In genomic region chr14:50173891-50174290, GRCh38 we compare ENCODE assay signal across 16 cellular contexts. TPM values are rescaled to one million over a fixed set of nuclear protein-coding genes. Genes with fewer than 3 reads are reported as not detected.
DNase-seq lines count a peak whose midpoint lies in the region; ATAC-seq and TF ChIP-seq lines count a peak whose summit lies in the region.
"Had no signal": no experiment of that assay in that cellular context is flagged by ENCODE, and none has a peak within 500 bp of the region (broad histone marks: within the 10 kb centered on the region; RNA-seq: fewer than 3 reads in every experiment).

No MANE protein-coding gene starts in this region.

- no peaks in the 10 kb centered on the region for H3K79me2 ChIP-seq in PC-3 (ENCODE audit: low read length)

- H3K4me3 ChIP-seq in PC-3 (ENCODE audit: low read length): no peak overlapping the region
- no peak overlapping the region for H3K4me3 ChIP-seq in epithelial cell of esophagus (ENCODE audit: low read length)
- H3K4me3 ChIP-seq in lower lobe of right lung: no peak overlapping the region
- no peak overlapping the region for H3K4me3 ChIP-seq in CD8-positive, alpha-beta T cell (ENCODE audit: low read depth, low read length)

- H3K4me1 ChIP-seq in PC-3 (ENCODE audit: insufficient read depth, low read length) (no peaks in the 10 kb centered on the region), lower lobe of right lung (no peaks in the 10 kb centered on the region), foreskin keratinocyte (no peaks in the 10 kb centered on the region)
- H3K4me1 ChIP-seq in CD8-positive, alpha-beta T cell (ENCODE audit: insufficient read depth, low read length): no peaks in the 10 kb centered on the region
- H3K4me1 ChIP-seq: Caco-2 had no signal

- ATAC-seq in PC-3 (peak; percentile 85), lower lobe of right lung (no peak), foreskin keratinocyte (no peak)
- ATAC-seq in CD8-positive, alpha-beta T cell: no peak

- no peaks in the 10 kb centered on the region for H3K9me2 ChIP-seq in PC-3 (replicated peaks; ENCODE audit: low read length)

- BruUV-seq in PC-3 (replicated peaks; lab: Mats Ljungman, UMichigan): no TSS peak

- H3K4me1 Mint-ChIP-seq in activated naive CD4-positive, alpha-beta T cell treated with anti-CD3 and anti-CD28 coated beads for 36 hours (ENCODE audit: low read depth): no peaks in the 10 kb centered on the region
- no peaks in the 10 kb centered on the region for H3K4me1 Mint-ChIP-seq in CD8-positive, alpha-beta T cell (ENCODE audit: low read depth)

- DNase-seq in activated naive CD4-positive, alpha-beta T cell treated with anti-CD3 and anti-CD28 coated beads for 36 hours: no peak
- no peak for DNase-seq in activated naive CD4-positive, alpha-beta T cell treated with anti-CD3 and anti-CD28 coated beads, Interleukin-2, amount 50 U/mL, for 16 hours
- DNase-seq in PC-3 (peak; percentile 35), epithelial cell of esophagus (ENCODE audit: low read depth) (peak; percentile 7), lower lobe of right lung (no peak), foreskin keratinocyte (no peak), NCI-H748 (lab: John Stamatoyannopoulos, UW; ENCODE audit: unreplicated experiment) (no peak)
- no peak for DNase-seq in CD8-positive, alpha-beta T cell
- DNase-seq: Caco-2, DMS53, NCI-H1092 treated with DMSO at 0.1 percent for 48 hours, NCI-H1930, NCI-H510A treated with DMSO at 0.1 percent for 48 hours had no signal

- peaks cover 6% of the 10 kb centered on the region for H3K36me3 Mint-ChIP-seq in activated naive CD4-positive, alpha-beta T cell treated with anti-CD3 and anti-CD28 coated beads for 36 hours (ENCODE audit: low read depth)
- H3K36me3 Mint-ChIP-seq in CD8-positive, alpha-beta T cell: peaks cover 42% of the 10 kb centered on the region

- no peak overlapping the region for H2AFZ ChIP-seq in PC-3 (ENCODE audit: low read length)

- no peaks in the 10 kb centered on the region for H4K20me1 ChIP-seq in PC-3 (ENCODE audit: low read length)

- H3K27me3 Mint-ChIP-seq in activated naive CD4-positive, alpha-beta T cell treated with anti-CD3 and anti-CD28 coated beads for 36 hours (ENCODE audit: low read depth): no peaks in the 10 kb centered on the region
- no peaks in the 10 kb centered on the region for H3K27me3 Mint-ChIP-seq in CD8-positive, alpha-beta T cell (ENCODE audit: low read depth)

- POLR2A ChIA-PET in PC-3 (lab: Charles Lee; ENCODE audit: unreplicated experiment): no interaction called here
- POLR2A ChIA-PET in CD8-positive, alpha-beta T cell (lab: Charles Lee): no interaction called here

- H3K4me3 Mint-ChIP-seq in activated naive CD4-positive, alpha-beta T cell treated with anti-CD3 and anti-CD28 coated beads for 36 hours: no peak overlapping the region
- H3K4me3 Mint-ChIP-seq in CD8-positive, alpha-beta T cell: no peak overlapping the region

- H3K9ac ChIP-seq in PC-3 (ENCODE audit: low read length): no peak overlapping the region

- H3K27me3 ChIP-seq in PC-3 (ENCODE audit: low read length) (no peaks in the 10 kb centered on the region), lower lobe of right lung (ENCODE audit: low read depth) (no peaks in the 10 kb centered on the region), foreskin keratinocyte (no peaks in the 10 kb centered on the region)
- no peaks in the 10 kb centered on the region for H3K27me3 ChIP-seq in CD8-positive, alpha-beta T cell (ENCODE audit: insufficient read depth, low read length)

- CTCF ChIA-PET in activated naive CD4-positive, alpha-beta T cell treated with anti-CD3 and anti-CD28 coated beads for 36 hours (lab: Charles Lee): interaction anchor here (0.5 kb wide), 1 partner anchor 626 kb away, joined by 3 read pairs; no protein-coding TSS in a partner anchor
- CTCF ChIA-PET in PC-3 (lab: Charles Lee): no interaction called here
- CTCF ChIA-PET in CD8-positive, alpha-beta T cell (lab: Charles Lee): no interaction called here

- no peaks in the 10 kb centered on the region for H3F3A ChIP-seq in PC-3 (ENCODE audit: low read length, unreplicated experiment)

- intact Hi-C loops in activated naive CD4-positive, alpha-beta T cell treated with anti-CD3 and anti-CD28 coated beads for 36 hours (cut with micrococcal nuclease): no loop called here
- intact Hi-C loops in PC-3 (cut with micrococcal nuclease) (no loop called here), lower lobe of right lung (cut with DNase I) (no loop called here)
- intact Hi-C loops in CD8-positive, alpha-beta T cell (cut with DNase I, micrococcal nuclease): no loop called here

- no peaks in the 10 kb centered on the region for H3K36me3 ChIP-seq in PC-3 (ENCODE audit: low read depth, low read length)
- peaks cover 57% of the 10 kb centered on the region for H3K36me3 ChIP-seq in lower lobe of right lung
- H3K36me3 ChIP-seq in CD8-positive, alpha-beta T cell (ENCODE audit: insufficient read depth, low read length): no peaks in the 10 kb centered on the region

- peak overlapping the region; percentile 41 for H3K27ac Mint-ChIP-seq in activated naive CD4-positive, alpha-beta T cell treated with anti-CD3 and anti-CD28 coated beads for 36 hours
- no peak overlapping the region for H3K27ac Mint-ChIP-seq in CD8-positive, alpha-beta T cell

- TF ChIP-seq CTCF in PC-3 (conservative IDR thresholded peaks at IDR 0.05; ENCODE audit: low read depth, low read length): no peak
- TF ChIP-seq CTCF in epithelial cell of esophagus (IDR thresholded peaks at IDR 0.05; ENCODE audit: insufficient read depth, low read depth, low read length, missing control alignments): no peak
- no peak for TF ChIP-seq CTCF in lower lobe of right lung (IDR thresholded peaks at IDR 0.05)
- TF ChIP-seq CTCF in foreskin keratinocyte (conservative IDR thresholded peaks at IDR 0.05): no peak
- no peak for TF ChIP-seq CTCF in CD8-positive, alpha-beta T cell (IDR thresholded peaks at IDR 0.05)

- no peak overlapping the region for H3K4me2 ChIP-seq in PC-3 (ENCODE audit: low read length)

- H3K9me3 Mint-ChIP-seq in activated naive CD4-positive, alpha-beta T cell treated with anti-CD3 and anti-CD28 coated beads for 36 hours: no peaks in the 10 kb centered on the region
- no peaks in the 10 kb centered on the region for H3K9me3 Mint-ChIP-seq in CD8-positive, alpha-beta T cell

- H3K27ac ChIP-seq in PC-3 (ENCODE audit: low read length) (no peak overlapping the region), lower lobe of right lung (no peak overlapping the region), foreskin keratinocyte (no peak overlapping the region)
- no peak overlapping the region for H3K27ac ChIP-seq in CD8-positive, alpha-beta T cell (ENCODE audit: low read depth, low read length)
- H3K27ac ChIP-seq: 22Rv1, C4-2B, RWPE1 had no signal

- H3K9me3 ChIP-seq in PC-3 (ENCODE audit: low read length) (no peaks in the 10 kb centered on the region), lower lobe of right lung (no peaks in the 10 kb centered on the region)
- H3K9me3 ChIP-seq in CD8-positive, alpha-beta T cell (ENCODE audit: low read length): no peaks in the 10 kb centered on the region
- H3K9me3 ChIP-seq: Caco-2 had no signal

RNA-seq across cellular contexts. Expression of gene SOS2, which starts 57.5 kb away (rescaled TPM):
- 10 to 100 TPM; 20.3 to 22.1 TPM for total RNA-seq in activated naive CD4-positive, alpha-beta T cell treated with anti-CD3 and anti-CD28 coated beads for 36 hours
- total RNA-seq in PC-3 (2014; rRNA removed) (9.1 and 9.9 TPM in 2 replicates), lower lobe of right lung (38.8 TPM), foreskin keratinocyte (12.7 and 14.9 TPM in 2 replicates)
- polyA plus RNA-seq in foreskin keratinocyte: 3.0 and 3.2 TPM in 2 replicates
- total RNA-seq in CD8-positive, alpha-beta T cell: 10 to 100 TPM; 46.8 to 50.2 TPM

RNA-seq across cellular contexts. Expression of gene VCPKMT, which starts 57.5 kb away (rescaled TPM):
- 10 to 100 TPM in 1 of 2 experiments, 1 to 10 TPM in 1; 9.6 to 10.5 TPM for total RNA-seq in activated naive CD4-positive, alpha-beta T cell treated with anti-CD3 and anti-CD28 coated beads for 36 hours
- total RNA-seq in PC-3 (2014; rRNA removed) (8.2 and 8.8 TPM in 2 replicates), lower lobe of right lung (8.0 TPM), foreskin keratinocyte (5.9 and 6.7 TPM in 2 replicates)
- polyA plus RNA-seq in foreskin keratinocyte: 4.3 and 4.6 TPM in 2 replicates
- 10 to 100 TPM; 38.2 to 39.6 TPM for total RNA-seq in CD8-positive, alpha-beta T cell

Comparison
In these comparisons a context has a peak if more than half of its experiments do, and no peak if none do; other contexts are left out.
1. DNase-seq: peak in PC-3 (single experiment) and epithelial cell of esophagus (single experiment); none in activated naive CD4-positive, alpha-beta T cell treated with anti-CD3 and anti-CD28 coated beads for 36 hours (single experiment), activated naive CD4-positive, alpha-beta T cell treated with anti-CD3 and anti-CD28 coated beads, Interleukin-2, amount 50 U/mL, for 16 hours (single experiment), lower lobe of right lung (single experiment), foreskin keratinocyte (0 of 2), NCI-H748 (single experiment) and CD8-positive, alpha-beta T cell (0 of 7).